21 cellular contexts compared by ENCODE assay signal in the genomic region with DNA sequence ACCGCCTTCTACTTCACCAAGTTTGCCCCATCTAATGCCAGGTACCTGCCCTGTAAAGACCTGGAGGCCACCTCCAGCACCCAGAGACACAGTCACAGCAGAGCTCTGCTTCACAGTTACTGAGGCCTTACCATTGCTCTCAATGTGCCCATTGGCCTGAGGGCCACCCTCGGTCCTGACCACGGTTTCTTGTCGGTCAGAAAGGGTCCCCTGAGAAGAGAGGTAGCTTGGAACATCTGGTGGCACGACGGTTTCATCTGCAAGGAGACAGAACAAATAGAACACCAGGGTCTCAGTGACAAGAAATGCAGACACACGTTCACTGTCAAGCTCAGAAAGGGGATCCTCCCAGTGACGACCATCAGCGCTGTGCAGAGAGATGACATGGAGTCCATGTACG.
DNase-seq lines count a peak whose midpoint lies in the region; ATAC-seq and TF ChIP-seq lines count a peak whose summit lies in the region.
"Had no signal": no experiment of that assay in that cellular context is flagged by ENCODE, and none has a peak within 500 bp of the region (broad histone marks: within the 10 kb centered on the region; RNA-seq: fewer than 3 reads in every experiment).

No MANE protein-coding gene starts in this region.

- DNase-seq in activated T-cell treated with anti-CD3 and anti-CD28 coated beads, Interleukin-2, amount 50 U/mL, for 24 hours: no peak
- no peak for DNase-seq in activated T-cell treated with anti-CD3 and anti-CD28 coated beads, Interleukin-2, amount 50 U/mL, for 48 hours
- DNase-seq in endodermal cell: peak; percentile 26
- DNase-seq in neural progenitor cell (ENCODE audit: low spot score): no peak
- no peak for DNase-seq in Karpas-422
- DNase-seq in GDM1 (lab: John Stamatoyannopoulos, UW): no peak
- DNase-seq: 8988T; COR-L47; DMS153; GM23248; KBM-7; MV-4-11; NCI-H187; NCI-H2107; NCI-H510A; NCI-H748 treated with DMSO at 0.1 percent for 48 hours; NK-92 treated with Interleukin-12 subunit alpha and Interleukin-12 subunit beta, amount 100 ng/mL, for 24 hours; Right ventricle myocardium superior had no signal

- H3K79me2 ChIP-seq in neural progenitor cell (ENCODE audit: low read depth) (peaks cover 31% of the 10 kb centered on the region), Karpas-422 (ENCODE audit: low read length) (peaks cover 5% of the 10 kb centered on the region; the same call in 1 of the 2 replicates)

- H3K4me3 ChIP-seq in endodermal cell (ENCODE audit: low read length) (no peak overlapping the region), neural progenitor cell (no peak overlapping the region), stomach smooth muscle (ENCODE audit: low read length in 2 of 2) (no peak overlapping the region), Karpas-422 (ENCODE audit: low read length) (no peak overlapping the region)
- H3K4me3 ChIP-seq: GM23248 had no signal

- ATAC-seq in HG03108 (IDR thresholded peaks at IDR 0.05; ENCODE audit: unreplicated experiment): no peak

- 89 to 94% methylated on average over 10 of the region's 10 CpGs for WGBS in endodermal cell (ENCODE audit: insufficient coverage in 1 of 2, insufficient read length in 1 of 2), 2 experiments

- H3K27me3 ChIP-seq in endodermal cell (ENCODE audit: control insufficient read depth, insufficient read depth, low read length, poor library complexity, severe bottlenecking): no peaks in the 10 kb centered on the region
- no peaks in the 10 kb centered on the region for H3K27me3 ChIP-seq in neural progenitor cell
- no peaks in the 10 kb centered on the region for H3K27me3 ChIP-seq in stomach smooth muscle (ENCODE audit: control insufficient read depth in 1 of 2, insufficient read depth in 2 of 2, low read length in 2 of 2)
- H3K27me3 ChIP-seq in Karpas-422 (ENCODE audit: low read length): no peaks in the 10 kb centered on the region

- H3K27ac ChIP-seq in endodermal cell (ENCODE audit: low read depth, low read length) (no peak overlapping the region), neural progenitor cell (peak overlapping the region; percentile 46), stomach smooth muscle (ENCODE audit: low read length) (peak overlapping the region; percentile 58), Karpas-422 (ENCODE audit: low read length) (no peak overlapping the region)
- H3K27ac ChIP-seq: GM23248 had no signal

- H3K9me3 ChIP-seq in endodermal cell (ENCODE audit: control insufficient read depth, low read length): peaks cover 17% of the 10 kb centered on the region
- H3K9me3 ChIP-seq in neural progenitor cell (ENCODE audit: low read depth): no peaks in the 10 kb centered on the region
- H3K9me3 ChIP-seq in stomach smooth muscle (ENCODE audit: control insufficient read depth in 2 of 2, low read length in 2 of 2): peaks cover 0 to 5% of the 10 kb centered on the region in 2 donors
- no peaks in the 10 kb centered on the region for H3K9me3 ChIP-seq in Karpas-422 (ENCODE audit: low read length)

- H3K36me3 ChIP-seq in endodermal cell (ENCODE audit: control insufficient read depth, insufficient read depth, low read length) (peaks cover 100% of the 10 kb centered on the region), neural progenitor cell (peaks cover 33% of the 10 kb centered on the region), stomach smooth muscle (ENCODE audit: control insufficient read depth in 2 of 2, insufficient read depth in 2 of 2, low read length in 2 of 2) (peaks cover 85 to 94% of the 10 kb centered on the region in 2 donors), Karpas-422 (ENCODE audit: insufficient read depth, low read length) (peaks cover 51% of the 10 kb centered on the region)

- H3K27me3 Mint-ChIP-seq in activated T-cell treated with anti-CD3 and anti-CD28 coated beads, Interleukin-2, amount 50 U/mL, for 24 hours: no peaks in the 10 kb centered on the region
- no peaks in the 10 kb centered on the region for H3K27me3 Mint-ChIP-seq in endodermal cell (ENCODE audit: insufficient read depth)
- peaks cover 6% of the 10 kb centered on the region for H3K27me3 Mint-ChIP-seq in neural progenitor cell (ENCODE audit: insufficient read depth, low read depth)

- peaks cover 64% of the 10 kb centered on the region for H3F3A ChIP-seq in neural progenitor cell (ENCODE audit: low read depth)

- H3K9me3 Mint-ChIP-seq in activated T-cell treated with anti-CD3 and anti-CD28 coated beads, Interleukin-2, amount 50 U/mL, for 24 hours: no peaks in the 10 kb centered on the region
- H3K9me3 Mint-ChIP-seq in endodermal cell (peaks cover 2% of the 10 kb centered on the region), neural progenitor cell (peaks cover 5% of the 10 kb centered on the region)

- H3K4me1 Mint-ChIP-seq in activated T-cell treated with anti-CD3 and anti-CD28 coated beads, Interleukin-2, amount 50 U/mL, for 24 hours (ENCODE audit: low read depth): peaks cover 18% of the 10 kb centered on the region
- H3K4me1 Mint-ChIP-seq in endodermal cell (no peaks in the 10 kb centered on the region), neural progenitor cell (peaks cover 12% of the 10 kb centered on the region)

- no peak overlapping the region for H3K4me3 Mint-ChIP-seq in activated T-cell treated with anti-CD3 and anti-CD28 coated beads, Interleukin-2, amount 50 U/mL, for 24 hours
- H3K4me3 Mint-ChIP-seq in endodermal cell (no peak overlapping the region), neural progenitor cell (no peak overlapping the region)
- H3K4me3 Mint-ChIP-seq: CD14-positive monocyte had no signal

- no peak overlapping the region for H2AFZ ChIP-seq in neural progenitor cell (replicated peaks)
- no peak overlapping the region for H2AFZ ChIP-seq in Karpas-422 (ENCODE audit: low read length)
- H2AFZ ChIP-seq: GM23248 had no signal

- H3K9ac ChIP-seq in endodermal cell (ENCODE audit: extremely low read depth, low read length, poor library complexity, severe bottlenecking) (no peak overlapping the region), neural progenitor cell (no peak overlapping the region), stomach smooth muscle (ENCODE audit: low read length in 2 of 2) (no peak overlapping the region), Karpas-422 (ENCODE audit: low read length) (no peak overlapping the region)
- H3K9ac ChIP-seq: GM23248 had no signal

- TF ChIP-seq CTCF in endodermal cell (conservative IDR thresholded peaks at IDR 0.05): no peak
- TF ChIP-seq CTCF in neural progenitor cell (IDR thresholded peaks at IDR 0.05): no peak

- H3K27ac Mint-ChIP-seq in activated T-cell treated with anti-CD3 and anti-CD28 coated beads, Interleukin-2, amount 50 U/mL, for 24 hours: peak overlapping the region; percentile 58
- H3K27ac Mint-ChIP-seq in endodermal cell (peak overlapping the region; percentile 21), neural progenitor cell (peak overlapping the region; percentile 57)
- H3K27ac Mint-ChIP-seq: CD14-positive monocyte had no signal

- no peaks in the 10 kb centered on the region for H3K9me2 ChIP-seq in Karpas-422 (replicated peaks; ENCODE audit: insufficient read depth, low read length)

- H3K4me2 ChIP-seq in neural progenitor cell (no peak overlapping the region), Karpas-422 (ENCODE audit: low read depth, low read length, poor library complexity, severe bottlenecking) (no peak overlapping the region)

- peaks cover 100% of the 10 kb centered on the region for H3K36me3 Mint-ChIP-seq in activated T-cell treated with anti-CD3 and anti-CD28 coated beads, Interleukin-2, amount 50 U/mL, for 24 hours (ENCODE audit: low read depth)
- H3K36me3 Mint-ChIP-seq in endodermal cell (ENCODE audit: low read depth) (peaks cover 91% of the 10 kb centered on the region), neural progenitor cell (peaks cover 66% of the 10 kb centered on the region)

- H4K20me1 ChIP-seq in neural progenitor cell (ENCODE audit: low read depth): peaks cover 79% of the 10 kb centered on the region
- H4K20me1 ChIP-seq in Karpas-422 (ENCODE audit: insufficient read depth, low read depth, low read length): no peaks in the 10 kb centered on the region

- H3K4me1 ChIP-seq in endodermal cell (ENCODE audit: control insufficient read depth, insufficient read depth, low read length) (no peaks in the 10 kb centered on the region), neural progenitor cell (no peaks in the 10 kb centered on the region), stomach smooth muscle (ENCODE audit: control insufficient read depth, insufficient read depth, low read length) (peaks cover 23% of the 10 kb centered on the region), Karpas-422 (ENCODE audit: low read length) (no peaks in the 10 kb centered on the region)

Comparison
In these comparisons a context has a peak if more than half of its experiments do, and no peak if none do; other contexts are left out.
1. H3K27ac ChIP-seq: peak in neural progenitor cell (single experiment) and stomach smooth muscle (single experiment); none in endodermal cell (single experiment) and Karpas-422 (single experiment).
2. Peak in every context shown above with its lines, with median percentiles within 50 percentile points of each other: H3K27ac Mint-ChIP-seq.